Comparison of ENCODE assay signal across 9 cellular contexts in genomic region chr1:91511386-91511785, GRCh38. TPM values are rescaled to one million over a fixed set of nuclear protein-coding genes. Genes with fewer than 3 reads are reported as not detected.
DNase-seq lines count a peak whose midpoint lies in the region; ATAC-seq, FAIRE-seq and TF ChIP-seq lines count a peak whose summit lies in the region.
"Had no signal": no experiment of that assay in that cellular context is flagged by ENCODE, and none has a peak within 500 bp of the region (broad histone marks: within the 10 kb centered on the region; RNA-seq: fewer than 3 reads in every experiment).

No MANE protein-coding gene starts in this region.

- intact Hi-C loops in OCI-LY7 (cut with micrococcal nuclease; ENCODE audit: unreplicated experiment), result loop anchor here (5.0 kb wide), 1 partner anchor 416 kb away; no protein-coding TSS in a partner anchor

- H3K27me3 Mint-ChIP-seq in progenitor cell of endocrine pancreas, result no peaks in the 10 kb centered on the region
- no peaks in the 10 kb centered on the region for H3K27me3 Mint-ChIP-seq in activated CD4-positive, alpha-beta T cell treated with anti-CD3 and anti-CD28 coated beads, Interleukin-2, amount 10 ng/mL, durations not matched to agents 7 days and 5 days
- H3K27me3 Mint-ChIP-seq: activated naive CD8-positive, alpha-beta T cell treated with anti-CD3 and anti-CD28 coated beads, Interleukin-2, amount 10 ng/mL, durations not matched to agents 7 days and 5 days had no signal

- ATAC-seq in A549, result peak in 1 of 2 experiments; percentile 59; a peak in 3 of 6 replicates
- ATAC-seq in GM19324 (IDR thresholded peaks at IDR 0.05; ENCODE audit: low FRiP score, unreplicated experiment), result no peak

- no peaks in the 10 kb centered on the region for H3K9me2 ChIP-seq in OCI-LY7 (ENCODE audit: insufficient read depth, low read length)

- H3K79me2 ChIP-seq in OCI-LY7 (ENCODE audit: insufficient read depth, low read depth, low read length), result peaks cover 31% of the 10 kb centered on the region; the same call in 1 of the 2 replicates

- no peak overlapping the region for H3K4me3 Mint-ChIP-seq in progenitor cell of endocrine pancreas (ENCODE audit: low read depth)
- no peak overlapping the region for H3K4me3 Mint-ChIP-seq in activated CD4-positive, alpha-beta T cell treated with anti-CD3 and anti-CD28 coated beads, Interleukin-2, amount 10 ng/mL, durations not matched to agents 7 days and 5 days
- H3K4me3 Mint-ChIP-seq: activated naive CD8-positive, alpha-beta T cell treated with anti-CD3 and anti-CD28 coated beads, Interleukin-2, amount 10 ng/mL, durations not matched to agents 7 days and 5 days had no signal

- no peak for TF ChIP-seq EP300 in A549 (IDR thresholded peaks at IDR 0.05)

- H3K9me3 ChIP-seq in A549 (no peaks in the 10 kb centered on the region), OCI-LY7 (ENCODE audit: low read length) (no peaks in the 10 kb centered on the region)

- DNase-seq in A549 (ENCODE audit: low read depth in 1 of 2, low spot score in 1 of 2) (peak; percentile 9 to 51), GM12865 (ENCODE audit: low read depth) (peak; percentile 41), OCI-LY7 (ENCODE audit: low spot score) (peak; percentile 48), erythroblast (lab: John Stamatoyannopoulos, UW) (peak; percentile 25 to 55), progenitor cell of endocrine pancreas (ENCODE audit: low spot score, unreplicated experiment) (no peak), middle frontal gyrus (ENCODE audit: extremely low spot score, low spot score) (no peak)
- no peak for DNase-seq in activated CD4-positive, alpha-beta T cell treated with anti-CD3 and anti-CD28 coated beads, Interleukin-2, amount 10 ng/mL, durations not matched to agents 7 days and 5 days
- DNase-seq: activated naive CD8-positive, alpha-beta T cell treated with anti-CD3 and anti-CD28 coated beads, Interleukin-2, amount 10 ng/mL, durations not matched to agents 7 days and 5 days had no signal

- 30% methylated on average over 3 of the region's 3 CpGs for WGBS in A549 (ENCODE audit: missing lambda C conversion rate)

- no peak overlapping the region for H3K27ac ChIP-seq in A549
- no peak overlapping the region for H3K27ac ChIP-seq in OCI-LY7 (ENCODE audit: low read depth, low read length, poor library complexity, severe bottlenecking)

- H3K9me3 Mint-ChIP-seq in progenitor cell of endocrine pancreas (ENCODE audit: low read depth), result no peaks in the 10 kb centered on the region
- H3K9me3 Mint-ChIP-seq in activated CD4-positive, alpha-beta T cell treated with anti-CD3 and anti-CD28 coated beads, Interleukin-2, amount 10 ng/mL, durations not matched to agents 7 days and 5 days, result no peaks in the 10 kb centered on the region
- H3K9me3 Mint-ChIP-seq: activated naive CD8-positive, alpha-beta T cell treated with anti-CD3 and anti-CD28 coated beads, Interleukin-2, amount 10 ng/mL, durations not matched to agents 7 days and 5 days had no signal

- POLR2A ChIA-PET in A549 (lab: Yijun Ruan, JAX) (no interaction called here), OCI-LY7 (lab: Charles Lee) (interaction anchor here (0.7 to 4.5 kb wide), 3 partner anchors 8 to 23 kb away, joined by 4 to 33 read pairs (median 4); no protein-coding TSS in a partner anchor)
- POLR2A ChIA-PET in activated CD4-positive, alpha-beta T cell treated with anti-CD3 and anti-CD28 coated beads, Interleukin-2, amount 10 ng/mL, durations not matched to agents 7 days and 5 days (lab: Charles Lee), result no interaction called here

- H3K27ac Mint-ChIP-seq in progenitor cell of endocrine pancreas, result no peak overlapping the region
- no peak overlapping the region for H3K27ac Mint-ChIP-seq in activated CD4-positive, alpha-beta T cell treated with anti-CD3 and anti-CD28 coated beads, Interleukin-2, amount 10 ng/mL, durations not matched to agents 7 days and 5 days
- H3K27ac Mint-ChIP-seq: activated naive CD8-positive, alpha-beta T cell treated with anti-CD3 and anti-CD28 coated beads, Interleukin-2, amount 10 ng/mL, durations not matched to agents 7 days and 5 days had no signal

- H3K4me2 ChIP-seq in A549, result no peak overlapping the region
- no peak overlapping the region for H3K4me2 ChIP-seq in OCI-LY7 (ENCODE audit: low read length)

- FAIRE-seq in A549 (lab: Jason Lieb, UNC), result no peak

- no peak overlapping the region for H3K4me3 ChIP-seq in A549
- H3K4me3 ChIP-seq in GM12865 (ENCODE audit: low read depth, low read length), result no peak overlapping the region
- H3K4me3 ChIP-seq in OCI-LY7 (ENCODE audit: low read depth, low read length, poor library complexity, severe bottlenecking), result no peak overlapping the region

- peaks cover 94% of the 10 kb centered on the region for H3K36me3 ChIP-seq in OCI-LY7 (ENCODE audit: insufficient read depth, low read length)

- CTCF ChIA-PET in A549 (lab: Yijun Ruan, JAX), result interaction anchor here (0.6 to 4.4 kb wide), 17 partner anchors 10 to 781 kb away, joined by 3 to 27 read pairs (median 4); partner anchors contain the start of gene TGFBR3
- CTCF ChIA-PET in OCI-LY7 (lab: Charles Lee; ENCODE audit: unreplicated experiment), result no interaction called here
- CTCF ChIA-PET in activated CD4-positive, alpha-beta T cell treated with anti-CD3 and anti-CD28 coated beads, Interleukin-2, amount 10 ng/mL, durations not matched to agents 7 days and 5 days (lab: Charles Lee), result interaction anchor here (0.7 to 2.7 kb wide), 5 partner anchors 12 to 420 kb away, joined by 3 to 7 read pairs (median 5); no protein-coding TSS in a partner anchor

- 0 out of 2 replicates have a peak, but pooled peaks cover 3% of the 10 kb centered on the region for H4K20me1 ChIP-seq in OCI-LY7 (ENCODE audit: insufficient read depth, low read length)

- TF ChIP-seq CTCF in A549 (IDR thresholded peaks at IDR 0.05) (peak; percentile 68), GM12865 (IDR thresholded peaks at IDR 0.05; ENCODE audit: insufficient read depth, low read depth, low read length, missing control alignments) (peak; percentile 47), OCI-LY7 (conservative IDR thresholded peaks at IDR 0.05; ENCODE audit: low read length) (peak; percentile 81), progenitor cell of endocrine pancreas (IDR thresholded peaks at IDR 0.05; ENCODE audit: unreplicated experiment) (peak; percentile 67)

- no TSS peak for BruUV-seq in OCI-LY7 (replicated peaks; lab: Mats Ljungman, UMichigan)

- peak; percentile 72 to 75 for TF ChIP-seq RAD21 in A549 (conservative IDR thresholded peaks at IDR 0.05 in 1 of 2, IDR thresholded peaks at IDR 0.05 in 1 of 2)

- no peaks in the 10 kb centered on the region for H3K4me1 ChIP-seq in A549
- no peaks in the 10 kb centered on the region for H3K4me1 ChIP-seq in OCI-LY7 (ENCODE audit: insufficient read depth, low read length, poor library complexity, severe bottlenecking)

- H3K4me1 Mint-ChIP-seq in progenitor cell of endocrine pancreas (ENCODE audit: low read depth), result no peaks in the 10 kb centered on the region
- peaks cover 21% of the 10 kb centered on the region for H3K4me1 Mint-ChIP-seq in activated CD4-positive, alpha-beta T cell treated with anti-CD3 and anti-CD28 coated beads, Interleukin-2, amount 10 ng/mL, durations not matched to agents 7 days and 5 days

- no peak overlapping the region for H2AFZ ChIP-seq in OCI-LY7 (ENCODE audit: low read length)

- H3K36me3 Mint-ChIP-seq in progenitor cell of endocrine pancreas (ENCODE audit: insufficient read depth), result peaks cover 9% of the 10 kb centered on the region
- peaks cover 50% of the 10 kb centered on the region for H3K36me3 Mint-ChIP-seq in activated CD4-positive, alpha-beta T cell treated with anti-CD3 and anti-CD28 coated beads, Interleukin-2, amount 10 ng/mL, durations not matched to agents 7 days and 5 days (ENCODE audit: low read depth)

- TF ChIP-seq POLR2A in A549 (IDR thresholded peaks at IDR 0.05; ENCODE audit: low read length), result no peak
- TF ChIP-seq POLR2A in erythroblast (IDR thresholded peaks at IDR 0.05; ENCODE audit: low read length), result no peak

TF ChIP-seq in A549, 52 proteins besides CTCF, POLR2A, EP300 and RAD21:
- TF ChIP-seq RNF2 (IDR thresholded peaks at IDR 0.05; ENCODE audit: borderline replicate concordance, low read depth) (no peak), ZC3H11A (IDR thresholded peaks at IDR 0.05) (no peak), ZNF302 (CRISPR knock-in tag; IDR thresholded peaks at IDR 0.05) (no peak), SMC3 (IDR thresholded peaks at IDR 0.05) (peak; percentile 62)

RNA-seq across cellular contexts. Expression of gene CDC7, which starts 10.7 kb away (rescaled TPM):
- polyA plus RNA-seq in A549 (2011; rRNA removed), result 11.7 and 16.8 TPM in 2 replicates
- 4.1 and 4.2 TPM in 2 replicates for polyA plus RNA-seq in A549 (2012; cell fraction: cytosol; rRNA removed)
- polyA plus RNA-seq in A549 (2012; cell fraction: nucleus; rRNA removed), result 3.1 and 3.6 TPM in 2 replicates
- 9.4 to 10.1 TPM (median 9.6 TPM) in 3 replicates for polyA plus RNA-seq in A549 (2017; fragmentation: RNase III; extraction: RNeasy Plus Mini Kit Qiagen cat#74134 plus additional on column Dnase treatment)
- polyA minus RNA-seq in A549 (2011; rRNA and poly(A)+ RNA removed), result 2.4 and 3.4 TPM in 2 replicates
- total RNA-seq in OCI-LY7 (2014; rRNA removed; shearing (Covaris generic)), result 28.6 and 35.8 TPM in 2 replicates
- total RNA-seq in OCI-LY7 (2022), result 54.5 and 66.3 TPM in 2 replicates
- total RNA-seq in progenitor cell of endocrine pancreas, result 26.9 and 29.9 TPM in 2 replicates
- 10 to 100 TPM; 31.4 to 34.7 TPM for total RNA-seq in activated CD4-positive, alpha-beta T cell treated with anti-CD3 and anti-CD28 coated beads, Interleukin-2, amount 10 ng/mL, durations not matched to agents 7 days and 5 days

Comparison
In these comparisons a context has a peak if more than half of its experiments do, and no peak if none do; other contexts are left out.
1. DNase-seq: peak in A549 (2 of 2), GM12865 (single experiment), OCI-LY7 (single experiment) and erythroblast (2 of 2); none in progenitor cell of endocrine pancreas (single experiment), middle frontal gyrus (single experiment) and activated CD4-positive, alpha-beta T cell treated with anti-CD3 and anti-CD28 coated beads, Interleukin-2, amount 10 ng/mL, durations not matched to agents 7 days and 5 days (single experiment).
2. Peak in every context shown above with its lines, with median percentiles within 50 percentile points of each other: CTCF ChIP-seq.